In genomic region chrX:116204947-116205346, GRCh38 we compare ENCODE assay signal across 8 cellular contexts. TPM values are rescaled to one million over a fixed set of nuclear protein-coding genes. Genes with fewer than 3 reads are reported as not detected.
DNase-seq lines count a peak whose midpoint lies in the region; FAIRE-seq and TF ChIP-seq lines count a peak whose summit lies in the region.

No MANE protein-coding gene starts in this region.

- H3K27me3 ChIP-seq in neuronal stem cell (ENCODE audit: control insufficient read depth in 3 of 3, insufficient read depth in 3 of 3, low read depth in 1 of 3, low read length in 3 of 3) = no peaks in the 10 kb centered on the region

- no peak overlapping the region for H2AFZ ChIP-seq in neuronal stem cell (ENCODE audit: low read length)

- no peak overlapping the region for H3K4ac ChIP-seq in neuronal stem cell (ENCODE audit: low read length)

- H2AK5ac ChIP-seq in neuronal stem cell (ENCODE audit: low read depth, low read length) = no peak overlapping the region

- no peak overlapping the region for H3K4me3 ChIP-seq in neuronal stem cell (ENCODE audit: low read length in 2 of 2)

- TF ChIP-seq POLR2A in H54 (IDR thresholded peaks at IDR 0.05; ENCODE audit: low read depth, low read length) = no peak

- H3K4me1 ChIP-seq in neuronal stem cell (ENCODE audit: control insufficient read depth in 2 of 2, insufficient read depth in 1 of 2, low read depth in 1 of 2, low read length in 2 of 2) = no peaks in the 10 kb centered on the region

- H3K18ac ChIP-seq in neuronal stem cell (ENCODE audit: low read length) = no peak overlapping the region

- H2BK12ac ChIP-seq in neuronal stem cell (ENCODE audit: low read length) = no peak overlapping the region

- WGBS in neuronal stem cell (ENCODE audit: extremely low coverage in 2 of 2, insufficient read length in 2 of 2, insufficient replicate concordance in 1 of 2), 2 donors = no CpG with 5 or more reads among the region's 3 CpGs

- no peaks in the 10 kb centered on the region for H3K36me3 ChIP-seq in neuronal stem cell (replicated peaks in 1 of 2; ENCODE audit: control insufficient read depth in 2 of 2, insufficient read depth in 2 of 2, low read length in 2 of 2)

- FAIRE-seq in H54 (lab: Jason Lieb, UNC) = no peak

- H3K23ac ChIP-seq in neuronal stem cell (ENCODE audit: low read depth, low read length, poor library complexity) = no peak overlapping the region

- H3K14ac ChIP-seq in neuronal stem cell (ENCODE audit: low read length) = no peak overlapping the region

- H4K8ac ChIP-seq in neuronal stem cell (ENCODE audit: low read depth, low read length) = no peak overlapping the region

- no peaks in the 10 kb centered on the region for H3K9me3 ChIP-seq in neuronal stem cell (replicated peaks in 1 of 2; ENCODE audit: control insufficient read depth in 2 of 2, insufficient read depth in 1 of 2, low read depth in 1 of 2, low read length in 2 of 2)

- H4K91ac ChIP-seq in neuronal stem cell (ENCODE audit: low read depth, low read length, poor library complexity) = no peak overlapping the region

- H2BK120ac ChIP-seq in neuronal stem cell (ENCODE audit: low read depth, low read length) = no peak overlapping the region

- H3K79me1 ChIP-seq in neuronal stem cell (ENCODE audit: low read depth, low read length) = no peaks in the 10 kb centered on the region

- DNase-seq in NCI-H82 (lab: John Stamatoyannopoulos, UW) = peak; percentile 34
- DNase-seq in NCI-H82 treated with DMSO at 0.1 percent for 48 hours (lab: John Stamatoyannopoulos, UW; ENCODE audit: unreplicated experiment) = no peak
- DNase-seq in NCI-H1105 (lab: John Stamatoyannopoulos, UW) = peak; percentile 0
- DNase-seq in cerebellar cortex (ENCODE audit: low spot score) = peak; percentile 12
- DNase-seq in neuronal stem cell (ENCODE audit: low spot score) = peak; percentile 5
- no peak for DNase-seq in NCI-H187 treated with DMSO at 0.1 percent for 48 hours (lab: John Stamatoyannopoulos, UW)
- no peak for DNase-seq in H54 (ENCODE audit: insufficient read length, low spot score)
- DNase-seq in kidney glomerular epithelial cell (lab: John Stamatoyannopoulos, UW) = no peak

- no peak overlapping the region for H2BK15ac ChIP-seq in neuronal stem cell (ENCODE audit: low read length)

- no peak overlapping the region for H3K4me2 ChIP-seq in neuronal stem cell (ENCODE audit: insufficient read depth, low read length, poor library complexity, severe bottlenecking)

- no peak overlapping the region for H3K9ac ChIP-seq in neuronal stem cell (ENCODE audit: low read depth, low read length, poor library complexity)

- H3K27ac ChIP-seq in neuronal stem cell (replicated peaks; ENCODE audit: low read length) = no peak overlapping the region

- no peak overlapping the region for H2BK5ac ChIP-seq in neuronal stem cell (ENCODE audit: low read length)

RNA-seq across cellular contexts. Expression of gene AGTR2, which starts 34.4 kb away (rescaled TPM):
- not detected for polyA plus RNA-seq in neuronal stem cell (2013, experiment 1 of 2)
- not detected for polyA plus RNA-seq in neuronal stem cell (2013, experiment 2 of 2)

Comparison
In these comparisons a context has a peak if more than half of its experiments do, and no peak if none do; other contexts are left out.
1. DNase-seq: peak in NCI-H82 (single experiment), NCI-H1105 (single experiment), cerebellar cortex (single experiment) and neuronal stem cell (single experiment); none in NCI-H82 treated with DMSO at 0.1 percent for 48 hours (single experiment), NCI-H187 treated with DMSO at 0.1 percent for 48 hours (single experiment), H54 (single experiment) and kidney glomerular epithelial cell (single experiment).